In genomic region chr18:26663001-26663400, GRCh38 we compare ENCODE assay signal across 24 cellular contexts.
"Had no signal": no experiment of that assay in that cellular context is flagged by ENCODE, and none has a peak within 500 bp of the region (broad histone marks: within the 10 kb centered on the region; RNA-seq: fewer than 3 reads in every experiment).

No MANE protein-coding gene starts in this region.

- H3K4me3 ChIP-seq: coronary artery, dorsolateral prefrontal cortex, esophagus muscularis mucosa, gastrocnemius medialis, heart right ventricle, lower lobe of right lung, mucosa of descending colon had no signal

- H3K36me3 ChIP-seq: esophagus muscularis mucosa, gastrocnemius medialis, heart right ventricle, lower lobe of right lung had no signal

- H3K9me3 ChIP-seq: esophagus muscularis mucosa, gastrocnemius medialis, heart right ventricle, lower lobe of right lung, mucosa of descending colon had no signal

- H3K27ac ChIP-seq: coronary artery, dorsolateral prefrontal cortex, esophagus muscularis mucosa, foreskin keratinocyte, gastrocnemius medialis, heart right ventricle, lower lobe of right lung had no signal

- ATAC-seq: foreskin keratinocyte, gastrocnemius medialis, heart right ventricle, left colon, left lobe of liver, left ventricle myocardium superior, mucosa of descending colon had no signal

- H3K27me3 ChIP-seq: dorsolateral prefrontal cortex had no signal

- FAIRE-seq: colon, endothelial cell of umbilical vein, islet of Langerhans, keratinocyte had no signal

- DNase-seq: dermis blood vessel endothelial cell; dorsolateral prefrontal cortex; effector CD4-positive, alpha-beta T cell; effector memory CD4-positive, alpha-beta T cell; foreskin keratinocyte; gastrocnemius medialis; glutamatergic neuron; head of caudate nucleus; heart right ventricle; hippocampal formation; kidney glomerular epithelial cell; left colon; left ventricle myocardium superior; lower lobe of right lung; mesenchymal stem cell; mucosa of descending colon; naive B cell had no signal
